In genomic region chr15:48190932-48191573, GRCh38 we compare ENCODE assay signal across 9 cellular contexts. TPM values are rescaled to one million over a fixed set of nuclear protein-coding genes. Genes with fewer than 3 reads are reported as not detected.
DNase-seq lines count a peak whose midpoint lies in the region; ATAC-seq, FAIRE-seq and TF ChIP-seq lines count a peak whose summit lies in the region.
"Had no signal": no experiment of that assay in that cellular context is flagged by ENCODE, and none has a peak within 500 bp of the region (broad histone marks: within the 10 kb centered on the region; RNA-seq: fewer than 3 reads in every experiment).

No MANE protein-coding gene starts in this region.

- H3K9me3 ChIP-seq in body of pancreas: no peaks in the 10 kb centered on the region
- H3K9me3 ChIP-seq in small intestine (ENCODE audit: control insufficient read depth, low read depth): no peaks in the 10 kb centered on the region

- intact Hi-C loops in body of pancreas (cut with DNase I): no loop called here

- H3K4me3 ChIP-seq in body of pancreas: no peak overlapping the region
- no peak overlapping the region for H3K4me3 ChIP-seq in small intestine (ENCODE audit: low read depth in 1 of 2, low read length in 2 of 2)

- H3K4me1 ChIP-seq in body of pancreas (peaks cover 5% of the 10 kb centered on the region), small intestine (ENCODE audit: control insufficient read depth in 2 of 2, insufficient read depth in 1 of 2, low read depth in 1 of 2, low read length in 1 of 2) (no peaks in the 10 kb centered on the region)

- no peaks in the 10 kb centered on the region for H3K36me3 ChIP-seq in body of pancreas (replicated peaks in 1 of 2; ENCODE audit: insufficient read depth in 1 of 2, low read depth in 2 of 2)
- H3K36me3 ChIP-seq in small intestine (ENCODE audit: control insufficient read depth in 2 of 2, insufficient read depth in 2 of 2, low read length in 2 of 2): no peaks in the 10 kb centered on the region

- no peak for TF ChIP-seq CTCF in body of pancreas (IDR thresholded peaks at IDR 0.05)

- ATAC-seq in body of pancreas: peak; percentile 53

- peak; percentile 19 for DNase-seq in NCI-H524 (lab: John Stamatoyannopoulos, UW)
- no peak for DNase-seq in NCI-H524 treated with DMSO at 0.1 percent for 48 hours (lab: John Stamatoyannopoulos, UW)
- peak; percentile 65 for DNase-seq in RPMI7951 (ENCODE audit: low read depth)
- DNase-seq in body of pancreas: peak; percentile 54 to 80 (median 70)
- peak; percentile 78 for DNase-seq in iPS-NIHi11 (ENCODE audit: low spot score)
- DNase-seq in small intestine: peak; percentile 55
- DNase-seq in COLO668 (lab: John Stamatoyannopoulos, UW; ENCODE audit: unreplicated experiment): no peak
- DNase-seq in DMS153 treated with DMSO at 0.1 percent for 48 hours (lab: John Stamatoyannopoulos, UW; ENCODE audit: unreplicated experiment): no peak

- no peak for FAIRE-seq in small intestine (lab: Jason Lieb, UNC)

- H3K27ac ChIP-seq in body of pancreas (no peak overlapping the region), small intestine (ENCODE audit: low read depth in 1 of 2, low read length in 1 of 2) (no peak overlapping the region)

- H3K27me3 ChIP-seq in body of pancreas (no peaks in the 10 kb centered on the region), small intestine (ENCODE audit: control insufficient read depth in 2 of 2, insufficient read depth in 2 of 2, low read length in 2 of 2) (no peaks in the 10 kb centered on the region)

- 3 to 4% methylated on average over 15 of the region's 15 CpGs for WGBS in body of pancreas, 2 donors
- WGBS in small intestine, 3 donors: 5% methylated on average over 15 of the region's 15 CpGs

- no peak for TF ChIP-seq POLR2A in body of pancreas (IDR thresholded peaks at IDR 0.05)

RNA-seq across cellular contexts. Expression of gene CTXN2, which starts 0.4 kb away (rescaled TPM):
- not detected in 2 replicates for total RNA-seq in RPMI7951 (2014; rRNA removed; shearing (Covaris generic))
- total RNA-seq in body of pancreas: under 1 TPM in 1 of 2 donors, not detected in 1; 0.52 TPM
- under 1 TPM in 1 of 3 donors, not detected in 2; 0.46 TPM for polyA plus RNA-seq in small intestine
- total RNA-seq: activated CD8-positive, alpha-beta memory T cell treated with anti-CD3 and anti-CD28 coated beads for 36 hours had no signal

RNA-seq across cellular contexts. Expression of gene MYEF2, which starts 13.0 kb away (rescaled TPM):
- 8.8 and 11.8 TPM in 2 replicates for total RNA-seq in RPMI7951 (2014; rRNA removed; shearing (Covaris generic))
- total RNA-seq in body of pancreas: 10 to 100 TPM; 12.9 to 16.6 TPM
- 1 to 10 TPM; 1.1 to 6.9 (median 2.2) TPM for polyA plus RNA-seq in small intestine

RNA-seq across cellular contexts. Expression of gene SLC12A1, which starts 15.0 kb away (rescaled TPM):
- 0.10 TPM in 1 of 2 replicates, not detected in the other for total RNA-seq in RPMI7951 (2014; rRNA removed; shearing (Covaris generic))
- total RNA-seq in body of pancreas: not detected
- polyA plus RNA-seq in small intestine: under 1 TPM in 1 of 3 donors, not detected in 2; 0.06 TPM
- total RNA-seq: activated CD8-positive, alpha-beta memory T cell treated with anti-CD3 and anti-CD28 coated beads for 36 hours had no signal

Comparison
In these comparisons a context has a peak if more than half of its experiments do, and no peak if none do; other contexts are left out.
1. DNase-seq: peak in NCI-H524 (2 of 2), RPMI7951 (single experiment), body of pancreas (4 of 4), iPS-NIHi11 (single experiment) and small intestine (single experiment); none in NCI-H524 treated with DMSO at 0.1 percent for 48 hours (single experiment), COLO668 (single experiment) and DMS153 treated with DMSO at 0.1 percent for 48 hours (single experiment).